Comparison of ENCODE assay signal across 16 cellular contexts in the genomic region with DNA sequence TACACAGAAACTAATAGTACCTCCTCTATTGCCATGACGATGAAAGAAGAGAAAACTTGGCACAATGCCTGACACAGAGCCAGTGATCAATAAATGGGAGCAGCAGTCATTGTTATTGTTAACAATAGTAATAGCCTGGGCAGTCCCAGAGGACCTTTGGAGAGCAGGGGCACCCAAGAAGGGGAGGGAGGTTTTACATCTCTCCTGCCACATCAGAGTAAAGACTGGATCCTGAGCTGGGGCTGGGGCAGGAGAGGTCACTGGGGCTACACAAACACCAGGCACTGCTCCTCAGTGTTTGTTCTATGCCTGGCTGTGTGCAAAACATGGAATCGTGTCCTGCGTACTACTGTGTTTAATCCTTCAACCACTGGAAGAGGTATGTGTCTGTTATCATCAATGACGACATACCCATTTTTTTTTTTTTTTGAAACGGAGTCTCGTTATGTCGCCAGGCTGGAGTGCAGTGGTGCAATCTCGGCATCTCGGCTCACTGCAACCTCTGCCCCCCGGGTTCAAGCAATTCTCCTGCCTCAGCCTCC. TPM values are rescaled to one million over a fixed set of nuclear protein-coding genes. Genes with fewer than 3 reads are reported as not detected.
DNase-seq lines count a peak whose midpoint lies in the region; ATAC-seq, FAIRE-seq and TF ChIP-seq lines count a peak whose summit lies in the region.
"Had no signal": no experiment of that assay in that cellular context is flagged by ENCODE, and none has a peak within 500 bp of the region (broad histone marks: within the 10 kb centered on the region; RNA-seq: fewer than 3 reads in every experiment).

No MANE protein-coding gene starts in this region.

- H3K36me3 ChIP-seq in right lobe of liver: no peaks in the 10 kb centered on the region
- H3K36me3 ChIP-seq: left lung had no signal

- no peaks in the 10 kb centered on the region for H3K27me3 ChIP-seq in right lobe of liver
- H3K27me3 ChIP-seq: dorsolateral prefrontal cortex, left lung had no signal

- intact Hi-C loops in natural killer cell (cut with micrococcal nuclease) (no loop called here), right lobe of liver (cut with DNase I) (no loop called here)

- no peaks in the 10 kb centered on the region for H3K36me3 Mint-ChIP-seq in natural killer cell treated with Interleukin-12 subunit alpha and Interleukin-12 subunit beta and Interleukin-15 and Interleukin-18, amount 100 ng/mL, for 72 hours
- H3K36me3 Mint-ChIP-seq in natural killer cell: no peaks in the 10 kb centered on the region
- H3K36me3 Mint-ChIP-seq: naive B cell had no signal

- H3K9me3 ChIP-seq in right lobe of liver: no peaks in the 10 kb centered on the region
- H3K9me3 ChIP-seq: left lung had no signal

- no peak for FAIRE-seq in GM12892 (lab: Jason Lieb, UNC)

- no peak for TF ChIP-seq CTCF in natural killer cell (IDR thresholded peaks at IDR 0.05)
- no peak for TF ChIP-seq CTCF in right lobe of liver (IDR thresholded peaks at IDR 0.05)

- H3K27me3 Mint-ChIP-seq in natural killer cell treated with Interleukin-12 subunit alpha and Interleukin-12 subunit beta and Interleukin-15 and Interleukin-18, amount 100 ng/mL, for 72 hours: peaks cover 0 to 5% of the 10 kb centered on the region in 2 donors
- peaks cover 0 to 5% of the 10 kb centered on the region in 2 donors for H3K27me3 Mint-ChIP-seq in natural killer cell (ENCODE audit: low read depth in 2 of 2)

- H3K4me1 ChIP-seq in right lobe of liver: peaks cover 0 to 4% (median 0%) of the 10 kb centered on the region in 4 donors
- H3K4me1 ChIP-seq: left lung had no signal

- peak; percentile 18 for DNase-seq in natural killer cell treated with Interleukin-12 subunit alpha and Interleukin-12 subunit beta and Interleukin-15 and Interleukin-18, amount 100 ng/mL, for 72 hours (ENCODE audit: low spot score)
- no peak for DNase-seq in natural killer cell
- DNase-seq in NCI-H748 (lab: John Stamatoyannopoulos, UW; ENCODE audit: unreplicated experiment): peak; percentile 92
- DNase-seq in right lobe of liver: peak in 1 of 3 donors; percentile 65
- no peak for DNase-seq in GM12892 (ENCODE audit: insufficient read length)
- DNase-seq in NCI-H526 treated with DMSO at 0.1 percent for 48 hours (lab: John Stamatoyannopoulos, UW): no peak
- DNase-seq in GDM1 (lab: John Stamatoyannopoulos, UW): no peak
- no peak for DNase-seq in kidney glomerular epithelial cell (lab: John Stamatoyannopoulos, UW)
- DNase-seq: ACHN, hypothalamus, left lung, MM.1S, naive B cell, NCI-H524, T-helper 1 cell had no signal

- no peaks in the 10 kb centered on the region for H3K9me3 Mint-ChIP-seq in natural killer cell treated with Interleukin-12 subunit alpha and Interleukin-12 subunit beta and Interleukin-15 and Interleukin-18, amount 100 ng/mL, for 72 hours
- no peaks in the 10 kb centered on the region for H3K9me3 Mint-ChIP-seq in natural killer cell
- H3K9me3 Mint-ChIP-seq: naive B cell had no signal

- 23% methylated on average over 10 of the region's 10 CpGs for WGBS in right lobe of liver (ENCODE audit: insufficient coverage, low coverage, low lambda C conversion rate, missing lambda C conversion rate)

- no peaks in the 10 kb centered on the region for H3K4me1 Mint-ChIP-seq in natural killer cell treated with Interleukin-12 subunit alpha and Interleukin-12 subunit beta and Interleukin-15 and Interleukin-18, amount 100 ng/mL, for 72 hours (ENCODE audit: low read depth in 2 of 2)
- no peaks in the 10 kb centered on the region for H3K4me1 Mint-ChIP-seq in natural killer cell
- H3K4me1 Mint-ChIP-seq: naive B cell had no signal

- no peak overlapping the region for H3K4me3 ChIP-seq in right lobe of liver
- H3K4me3 ChIP-seq: dorsolateral prefrontal cortex, left lung had no signal

- H3K27ac Mint-ChIP-seq in natural killer cell treated with Interleukin-12 subunit alpha and Interleukin-12 subunit beta and Interleukin-15 and Interleukin-18, amount 100 ng/mL, for 72 hours: no peak overlapping the region
- no peak overlapping the region for H3K27ac Mint-ChIP-seq in natural killer cell

- ATAC-seq in natural killer cell treated with Interleukin-12 subunit alpha and Interleukin-12 subunit beta and Interleukin-15 and Interleukin-18, amount 100 ng/mL, for 72 hours: no peak
- ATAC-seq in natural killer cell: no peak
- peak; percentile 89 to 94 (median 92) for ATAC-seq in right lobe of liver
- ATAC-seq: left lung had no signal

- no peak for TF ChIP-seq POLR2A in right lobe of liver (IDR thresholded peaks at IDR 0.05)
- no peak for TF ChIP-seq POLR2A in GM12892 (IDR thresholded peaks at IDR 0.05; ENCODE audit: low read depth, low read length)

- no peak overlapping the region for H3K27ac ChIP-seq in right lobe of liver
- H3K27ac ChIP-seq: dorsolateral prefrontal cortex, left lung had no signal

- H3K4me3 Mint-ChIP-seq in natural killer cell treated with Interleukin-12 subunit alpha and Interleukin-12 subunit beta and Interleukin-15 and Interleukin-18, amount 100 ng/mL, for 72 hours: no peak overlapping the region
- no peak overlapping the region for H3K4me3 Mint-ChIP-seq in natural killer cell
- H3K4me3 Mint-ChIP-seq: naive B cell had no signal

RNA-seq across cellular contexts. Expression of a gene that starts 25.0 kb away (rescaled TPM):
- total RNA-seq in natural killer cell treated with Interleukin-12 subunit alpha and Interleukin-12 subunit beta and Interleukin-15 and Interleukin-18, amount 100 ng/mL, for 72 hours: not detected
- not detected for total RNA-seq in natural killer cell
- under 1 TPM; 0.07 to 0.37 (median 0.24) TPM for total RNA-seq in right lobe of liver
- polyA plus RNA-seq in GM12892 (2012; ENCODE audit: missing spikeins): 1.6 TPM

Comparison
In these comparisons a context has a peak if more than half of its experiments do, and no peak if none do; other contexts are left out.
1. DNase-seq: peak in natural killer cell treated with Interleukin-12 subunit alpha and Interleukin-12 subunit beta and Interleukin-15 and Interleukin-18, amount 100 ng/mL, for 72 hours (single experiment) and NCI-H748 (single experiment); none in natural killer cell (single experiment), GM12892 (single experiment), NCI-H526 treated with DMSO at 0.1 percent for 48 hours (single experiment), GDM1 (single experiment) and kidney glomerular epithelial cell (single experiment).
2. ATAC-seq: peak in right lobe of liver (4 of 4); none in natural killer cell treated with Interleukin-12 subunit alpha and Interleukin-12 subunit beta and Interleukin-15 and Interleukin-18, amount 100 ng/mL, for 72 hours (0 of 2) and natural killer cell (0 of 3).